ENCODE assay signal across 8 cellular contexts in genomic region chr17:82272495-82273326, GRCh38.
A peak's percentile ranks its signal among the peaks of the same experiment; 100 is the strongest.
DNase-seq lines count a peak whose midpoint lies in the region; TF ChIP-seq lines count a peak whose summit lies in the region.

No MANE protein-coding gene starts in this region.

- peak overlapping the region; percentile 100 for H2AFZ ChIP-seq in parathyroid adenoma

- no peaks in the 10 kb centered on the region for H3K27me3 ChIP-seq in parathyroid adenoma (ENCODE audit: control insufficient read depth, insufficient read depth, low read length)

- H3K9me3 ChIP-seq in parathyroid adenoma (ENCODE audit: control insufficient read depth, low read length) = no peaks in the 10 kb centered on the region

- H3K27ac ChIP-seq in parathyroid adenoma = peak overlapping the region; percentile 98

- H3K4me2 ChIP-seq in parathyroid adenoma (ENCODE audit: low read length) = peak overlapping the region; percentile 99

- DNase-seq in NCI-H345 (lab: John Stamatoyannopoulos, UW) (peak; percentile 51), NCI-H345 treated with DMSO at 0.1 percent for 48 hours (lab: John Stamatoyannopoulos, UW; ENCODE audit: unreplicated experiment) (no peak), NCI-H774 (lab: John Stamatoyannopoulos, UW) (peak; percentile 57), glomerular visceral epithelial cell (ENCODE audit: extremely low spot score) (peak; percentile 27), NCI-H2171 (lab: John Stamatoyannopoulos, UW) (no peak), T1000 (lab: John Stamatoyannopoulos, UW) (no peak)
- peak; percentile 18 for DNase-seq in activated T-helper 9 cell treated with anti-CD3 and anti-CD28 coated beads, Interleukin-2, amount 50 U/mL, for 16 hours (ENCODE audit: low read depth)

- H3K4me3 ChIP-seq in parathyroid adenoma (ENCODE audit: low read depth, low read length) = peak overlapping the region; percentile 79

- peaks cover 52% of the 10 kb centered on the region for H3K79me2 ChIP-seq in parathyroid adenoma

- H3K4me1 ChIP-seq in parathyroid adenoma = peaks cover 27% of the 10 kb centered on the region

- no peaks in the 10 kb centered on the region for H3K36me3 ChIP-seq in parathyroid adenoma (ENCODE audit: control insufficient read depth, insufficient read depth, low read length)

- peak overlapping the region; percentile 98 for H3K9ac ChIP-seq in parathyroid adenoma

- TF ChIP-seq CTCF in parathyroid adenoma (IDR thresholded peaks at IDR 0.05) = no peak

Comparison
In these comparisons a context has a peak if more than half of its experiments do, and no peak if none do; other contexts are left out.
1. DNase-seq: peak in NCI-H345 (single experiment), NCI-H774 (single experiment), activated T-helper 9 cell treated with anti-CD3 and anti-CD28 coated beads, Interleukin-2, amount 50 U/mL, for 16 hours (single experiment) and glomerular visceral epithelial cell (single experiment); none in NCI-H345 treated with DMSO at 0.1 percent for 48 hours (single experiment), NCI-H2171 (single experiment) and T1000 (single experiment).